26 cellular contexts compared by ENCODE assay signal in the genomic region with DNA sequence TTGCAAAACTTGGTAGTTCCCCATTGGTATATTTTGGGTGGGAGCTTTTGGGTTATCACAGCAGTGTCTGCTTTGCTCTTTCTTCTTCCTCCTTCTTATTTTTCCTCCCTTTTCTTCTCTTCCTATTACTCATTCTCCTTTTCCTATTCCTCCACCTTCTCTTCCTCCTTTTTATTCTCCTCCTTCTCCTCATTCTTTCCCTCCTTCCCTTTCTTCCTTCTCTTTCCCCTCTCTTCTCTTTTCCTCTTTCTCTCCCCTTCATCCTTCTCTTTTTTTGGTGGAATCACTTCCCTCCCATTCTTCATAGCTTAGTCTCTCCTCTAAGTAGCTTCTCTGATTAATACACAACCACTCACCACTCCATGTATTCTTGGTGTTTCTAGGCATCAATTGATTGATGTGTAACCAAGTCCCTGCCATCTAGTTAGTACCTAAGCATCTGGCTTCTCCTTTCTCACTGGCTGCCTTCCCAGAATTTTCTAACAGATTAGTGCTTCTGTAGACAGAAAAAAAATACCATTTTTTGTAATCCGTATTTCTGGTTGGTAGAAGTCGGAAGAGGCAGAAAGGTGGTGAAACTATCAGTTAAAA. TPM values are rescaled to one million over a fixed set of nuclear protein-coding genes. Genes with fewer than 3 reads are reported as not detected.
"Had no signal": no experiment of that assay in that cellular context is flagged by ENCODE, and none has a peak within 500 bp of the region (broad histone marks: within the 10 kb centered on the region; RNA-seq: fewer than 3 reads in every experiment).

No MANE protein-coding gene starts in this region.

- H3K4me3 ChIP-seq: body of pancreas, left ventricle myocardium inferior, thyroid gland, upper lobe of right lung had no signal

- H3K4me1 ChIP-seq: body of pancreas, thyroid gland, upper lobe of right lung had no signal

- H3K36me3 ChIP-seq: left ventricle myocardium inferior, thyroid gland, upper lobe of right lung had no signal

- DNase-seq: activated CD4-positive, alpha-beta memory T cell treated with anti-CD3 and anti-CD28 coated beads, Interleukin-2, amount 10 ng/mL, durations not matched to agents 7 days and 5 days; activated CD4-positive, alpha-beta T cell treated with anti-CD3 and anti-CD28 coated beads, Interleukin-2, amount 10 ng/mL, durations not matched to agents 24 days and 14 days; activated effector memory CD4-positive, alpha-beta T cell treated with Interleukin-2 at 50 U/mL for 16 hours; activated naive CD4-positive, alpha-beta T cell treated with anti-CD3 and anti-CD28 coated beads for 36 hours; activated naive CD8-positive, alpha-beta T cell treated with anti-CD3 and anti-CD28 coated beads, Interleukin-2, amount 10 ng/mL, durations not matched to agents 7 days and 5 days; activated T-cell treated with anti-CD3 and anti-CD28 coated beads, Interleukin-2, amount 50 U/mL, for 72 hours; body of pancreas; caudate nucleus; dermis blood vessel endothelial cell; effector CD8-positive, alpha-beta T cell; erythroblast; foreskin melanocyte; immature natural killer cell; left ventricle myocardium inferior; naive thymus-derived CD4-positive, alpha-beta T cell; posterior cingulate gyrus; stimulated activated CD4-positive, alpha-beta T cell treated with anti-CD3 and anti-CD28 coated beads, Interleukin-4, amount 100 ng/mL, for 1 hour; stimulated activated naive CD4-positive, alpha-beta T cell treated with Interleukin-2 at 50 U/mL for 16 hours; thyroid gland; upper lobe of right lung had no signal

- H3K27ac ChIP-seq: body of pancreas, left ventricle myocardium inferior, thyroid gland, upper lobe of right lung, VCaP had no signal

- H3K9me3 ChIP-seq: body of pancreas, left ventricle myocardium inferior, thyroid gland, upper lobe of right lung had no signal

- H3K27me3 ChIP-seq: body of pancreas, thyroid gland, upper lobe of right lung had no signal

RNA-seq across cellular contexts. Expression of a gene that starts 10.2 kb away (rescaled TPM):
- total RNA-seq: activated CD4-positive, alpha-beta memory T cell treated with anti-CD3 and anti-CD28 coated beads, Interleukin-2, amount 10 ng/mL, durations not matched to agents 7 days and 5 days; activated CD4-positive, alpha-beta T cell treated with anti-CD3 and anti-CD28 coated beads, Interleukin-2, amount 10 ng/mL, durations not matched to agents 24 days and 14 days; activated naive CD4-positive, alpha-beta T cell treated with anti-CD3 and anti-CD28 coated beads for 36 hours; activated naive CD8-positive, alpha-beta T cell treated with anti-CD3 and anti-CD28 coated beads, Interleukin-2, amount 10 ng/mL, durations not matched to agents 7 days and 5 days; activated T-cell treated with anti-CD3 and anti-CD28 coated beads, Interleukin-2, amount 50 U/mL, for 72 hours; dermis blood vessel endothelial cell; lung microvascular endothelial cell; naive thymus-derived CD4-positive, alpha-beta T cell; neural crest cell; omental fat pad; renal cortical epithelial cell; T-helper 2 cell treated with Interferon-gamma antibody and Interleukin-4, amounts not matched to agents 100 ng/mL and 5 ng/mL, for 36 hours; thyroid gland had no signal
